Comparison of ENCODE assay signal across 8 cellular contexts in the genomic region with DNA sequence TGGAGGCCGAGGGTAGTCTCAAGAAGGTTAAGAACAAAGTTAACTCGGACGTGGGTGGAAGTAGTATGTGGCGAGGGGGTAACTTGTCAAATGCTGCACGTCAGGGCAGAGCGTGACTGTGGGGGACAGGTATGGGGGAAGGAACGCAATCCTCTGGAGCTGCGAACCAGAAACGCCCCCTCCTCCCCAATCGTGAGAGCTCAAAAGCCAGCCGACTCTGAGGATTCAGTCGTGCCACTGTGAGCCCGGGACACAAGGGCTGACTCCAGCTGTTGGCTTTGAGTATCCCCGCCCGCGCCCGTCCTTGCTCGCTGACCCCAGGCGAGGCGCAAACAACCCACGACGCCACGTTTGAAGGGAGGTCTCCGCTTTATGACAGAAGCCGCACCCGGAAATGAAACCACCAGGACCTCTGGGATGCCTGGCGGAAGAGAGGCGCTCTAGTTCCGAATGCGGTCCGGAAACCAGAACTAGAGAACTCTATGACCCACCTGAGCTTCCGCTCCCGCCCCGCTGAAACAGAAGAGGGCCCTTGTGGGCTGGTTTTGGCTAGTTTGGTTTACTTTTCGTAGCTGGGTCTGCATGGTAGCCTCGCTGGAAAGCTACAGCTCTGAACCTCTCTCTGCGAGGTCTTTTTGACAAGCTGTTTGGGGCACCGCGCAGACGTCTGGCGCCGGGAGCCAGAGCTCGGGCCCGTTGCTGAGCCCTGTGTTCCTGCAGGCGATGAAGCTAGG. TPM values are rescaled to one million over a fixed set of nuclear protein-coding genes. Genes with fewer than 3 reads are reported as not detected.
DNase-seq lines count a peak whose midpoint lies in the region; ATAC-seq, FAIRE-seq and TF ChIP-seq lines count a peak whose summit lies in the region.

A gene (minus strand): TSS at position 377 of the 734 bp plus-strand sequence. CDS start 550 bp downstream, outside the sequence.

- intact Hi-C loops in right cardiac atrium (cut with DNase I) (no loop called here), psoas muscle (cut with DNase I) (loop anchor here in 1 of 2 donors (1.0 kb wide), 1 partner anchor 9 kb away; a partner anchor contains a TSS)

- H3K27ac Mint-ChIP-seq in T-helper 1 cell treated with Interleukin-12 subunit alpha and Interleukin-12 subunit beta and Interleukin-4 antibody, amounts not matched to agents 30 μg/mL and 1 μg/mL, for 36 hours, result peak within 1 kb of the TSS; percentile 96

- FAIRE-seq in urothelium cell line (lab: Jason Lieb, UNC), result no peak

- H3K27me3 Mint-ChIP-seq in T-helper 1 cell treated with Interleukin-12 subunit alpha and Interleukin-12 subunit beta and Interleukin-4 antibody, amounts not matched to agents 30 μg/mL and 1 μg/mL, for 36 hours (ENCODE audit: low read depth), result no peaks in the 10 kb centered on the region

- peaks cover 4 to 39% of the 10 kb centered on the region in 2 donors for H3K36me3 ChIP-seq in psoas muscle (ENCODE audit: insufficient read depth in 1 of 2, low read depth in 1 of 2)

- ATAC-seq in HG02852 (IDR thresholded peaks at IDR 0.05; ENCODE audit: unreplicated experiment), result peak; percentile 92
- ATAC-seq in right cardiac atrium, result peak; percentile 98 to 99
- ATAC-seq in psoas muscle, result peak; percentile 97 to 98 (median 98)

- TF ChIP-seq CTCF in GM12864 (IDR thresholded peaks at IDR 0.05; ENCODE audit: low read depth, low read length, missing control alignments), result no peak
- no peak for TF ChIP-seq CTCF in psoas muscle (IDR thresholded peaks at IDR 0.05)

- H3K9me3 ChIP-seq in right cardiac atrium (ENCODE audit: control insufficient read depth, low read length), result no peaks in the 10 kb centered on the region
- H3K9me3 ChIP-seq in psoas muscle, result no peaks in the 10 kb centered on the region

- under 1% methylated on average over 45 of the region's 45 CpGs for WGBS in right cardiac atrium
- WGBS in psoas muscle, 3 donors, result 0 to 1% (median 1%) methylated on average over 45 of the region's 45 CpGs

- H3K27me3 ChIP-seq in right cardiac atrium (ENCODE audit: control insufficient read depth, insufficient read depth) (no peaks in the 10 kb centered on the region), psoas muscle (ENCODE audit: insufficient read depth in 3 of 3, low read length in 2 of 3) (no peaks in the 10 kb centered on the region)

- peaks cover 14% of the 10 kb centered on the region for H3K4me1 Mint-ChIP-seq in T-helper 1 cell treated with Interleukin-12 subunit alpha and Interleukin-12 subunit beta and Interleukin-4 antibody, amounts not matched to agents 30 μg/mL and 1 μg/mL, for 36 hours (ENCODE audit: low read depth)

- peak; percentile 84 for DNase-seq in GM12864 (ENCODE audit: low read depth)
- DNase-seq in NCI-H1694 (lab: John Stamatoyannopoulos, UW), result peak; percentile 95
- peak; percentile 90 to 95 (median 94) for DNase-seq in right cardiac atrium
- DNase-seq in psoas muscle, result peak; percentile 88 to 94
- peak; percentile 89 for DNase-seq in urothelium cell line (ENCODE audit: low spot score)

- H3K27ac ChIP-seq in angular gyrus (ENCODE audit: low read depth, low read length) (peak within 1 kb of the TSS; percentile 92), right cardiac atrium (ENCODE audit: low read length) (peak within 1 kb of the TSS; percentile 93), psoas muscle (peak within 1 kb of the TSS; percentile 94)

- H3K4me1 ChIP-seq in right cardiac atrium (ENCODE audit: control insufficient read depth, insufficient read depth, low read length) (peaks cover 6% of the 10 kb centered on the region), psoas muscle (peaks cover 16% of the 10 kb centered on the region)

- no peaks in the 10 kb centered on the region for H3K9me3 Mint-ChIP-seq in T-helper 1 cell treated with Interleukin-12 subunit alpha and Interleukin-12 subunit beta and Interleukin-4 antibody, amounts not matched to agents 30 μg/mL and 1 μg/mL, for 36 hours

- peaks cover 14% of the 10 kb centered on the region for H3K36me3 Mint-ChIP-seq in T-helper 1 cell treated with Interleukin-12 subunit alpha and Interleukin-12 subunit beta and Interleukin-4 antibody, amounts not matched to agents 30 μg/mL and 1 μg/mL, for 36 hours (ENCODE audit: low read depth)

- H3K4me3 ChIP-seq in GM12864 (ENCODE audit: low read depth, low read length), result peak within 1 kb of the TSS; percentile 81
- H3K4me3 ChIP-seq in right cardiac atrium (ENCODE audit: low read length), result peak within 1 kb of the TSS; percentile 72
- peak within 1 kb of the TSS; percentile 81 for H3K4me3 ChIP-seq in psoas muscle

- peak within 1 kb of the TSS; percentile 96 for H3K4me3 Mint-ChIP-seq in T-helper 1 cell treated with Interleukin-12 subunit alpha and Interleukin-12 subunit beta and Interleukin-4 antibody, amounts not matched to agents 30 μg/mL and 1 μg/mL, for 36 hours

RNA-seq across cellular contexts. Expression of the gene that starts here (rescaled TPM):
- total RNA-seq in right cardiac atrium (1 to 10 TPM; 5.8 to 9.2 (median 7.5) TPM), psoas muscle (10 to 100 TPM in 1 of 4 donors, 1 to 10 TPM in 3; 4.1 to 11.7 (median 6.6) TPM)
- polyA plus RNA-seq in right cardiac atrium (5.1 TPM), psoas muscle (10 to 100 TPM in 1 of 3 donors, 1 to 10 TPM in 2; 3.1 to 11.5 (median 3.6) TPM)

Comparison
In these comparisons a context has a peak if more than half of its experiments do, and no peak if none do; other contexts are left out.
1. Peak in every context shown above with its lines: DNase-seq, ATAC-seq, H3K4me3 ChIP-seq and H3K27ac ChIP-seq.